ENCODE assay signal across 28 cellular contexts in genomic region chr11:108580043-108580442, GRCh38.
"Had no signal": no experiment of that assay in that cellular context is flagged by ENCODE, and none has a peak within 500 bp of the region (broad histone marks: within the 10 kb centered on the region; RNA-seq: fewer than 3 reads in every experiment).

No MANE protein-coding gene starts in this region.

- FAIRE-seq: colon, endometrium, endothelial cell of umbilical vein, frontal cortex had no signal

- DNase-seq: colonic mucosa; cortex of kidney; dermis blood vessel endothelial cell; dorsolateral prefrontal cortex; effector CD4-positive, alpha-beta T cell; effector CD8-positive, alpha-beta T cell; effector memory CD4-positive, alpha-beta T cell; effector memory CD8-positive, alpha-beta T cell; endodermal cell; erythroblast; esophagus squamous epithelium; foreskin fibroblast; foreskin keratinocyte; foreskin melanocyte; gastrocnemius medialis; glutamatergic neuron; head of caudate nucleus; heart left ventricle; heart right ventricle had no signal

- H3K27me3 ChIP-seq: colonic mucosa, esophagus muscularis mucosa, esophagus squamous epithelium, foreskin keratinocyte, gastrocnemius medialis, gastroesophageal sphincter, heart left ventricle had no signal

- H3K27ac ChIP-seq: colonic mucosa, coronary artery, dorsolateral prefrontal cortex, epithelial cell of prostate, esophagus muscularis mucosa, esophagus squamous epithelium, foreskin keratinocyte, gastrocnemius medialis, gastroesophageal sphincter, heart left ventricle, heart right ventricle had no signal

- H3K36me3 ChIP-seq: colonic mucosa, esophagus muscularis mucosa, esophagus squamous epithelium, gastrocnemius medialis, gastroesophageal sphincter, heart left ventricle, heart right ventricle had no signal

- H3K4me3 ChIP-seq: colonic mucosa, coronary artery, dorsolateral prefrontal cortex, esophagus muscularis mucosa, esophagus squamous epithelium, gastrocnemius medialis, gastroesophageal sphincter, heart left ventricle, heart right ventricle had no signal

- H3K4me1 ChIP-seq: colonic mucosa, esophagus muscularis mucosa, esophagus squamous epithelium, gastrocnemius medialis, gastroesophageal sphincter, heart left ventricle, heart right ventricle had no signal

- ATAC-seq: effector memory CD8-positive, alpha-beta T cell; esophagus mucosa; foreskin keratinocyte; gastrocnemius medialis; gastroesophageal sphincter; heart left ventricle; heart right ventricle had no signal

- H3K9me3 ChIP-seq: colonic mucosa, esophagus muscularis mucosa, esophagus squamous epithelium, gastrocnemius medialis, gastroesophageal sphincter had no signal
